ENCODE assay signal across 10 cellular contexts in genomic region chr16:66618588-66618987, GRCh38. TPM values are rescaled to one million over a fixed set of nuclear protein-coding genes. Genes with fewer than 3 reads are reported as not detected.
DNase-seq lines count a peak whose midpoint lies in the region; ATAC-seq, FAIRE-seq and TF ChIP-seq lines count a peak whose summit lies in the region.
"Had no signal": no experiment of that assay in that cellular context is flagged by ENCODE, and none has a peak within 500 bp of the region (broad histone marks: within the 10 kb centered on the region; RNA-seq: fewer than 3 reads in every experiment).

No MANE protein-coding gene starts in this region.

- no peaks in the 10 kb centered on the region for H3K27me3 ChIP-seq in kidney epithelial cell (ENCODE audit: control insufficient read depth, insufficient read depth, low read length)
- no peaks in the 10 kb centered on the region for H3K27me3 ChIP-seq in thymus (ENCODE audit: control insufficient read depth, insufficient read depth)
- H3K27me3 ChIP-seq in naive thymus-derived CD4-positive, alpha-beta T cell (ENCODE audit: control insufficient read depth in 2 of 2, insufficient read depth in 2 of 2, low read length in 2 of 2), result no peaks in the 10 kb centered on the region

- DNase-seq in HTR-8/SVneo (ENCODE audit: insufficient read length, low spot score) (peak; percentile 80), astrocyte of the spinal cord (ENCODE audit: low read depth, low spot score) (peak; percentile 98), kidney epithelial cell (ENCODE audit: low read depth) (peak; percentile 96)
- DNase-seq in naive thymus-derived CD4-positive, alpha-beta T cell, result no peak
- DNase-seq: activated naive CD8-positive, alpha-beta T cell treated with anti-CD3 and anti-CD28 coated beads, Interleukin-2, amount 10 ng/mL, durations not matched to agents 7 days and 5 days; T-helper 9 cell had no signal

- H3K4me1 Mint-ChIP-seq in naive thymus-derived CD4-positive, alpha-beta T cell, result peaks cover 0 to 2% (median 0%) of the 10 kb centered on the region in 7 donors

- 93% methylated on average over 8 of the region's 8 CpGs for WGBS in thymus

- H3K36me3 ChIP-seq in kidney epithelial cell (ENCODE audit: control insufficient read depth, insufficient read depth, low read length) (no peaks in the 10 kb centered on the region), thymus (ENCODE audit: control insufficient read depth, insufficient read depth) (peaks cover 7% of the 10 kb centered on the region)
- peaks cover 0 to 8% (median 0%) of the 10 kb centered on the region in 3 experiments for H3K36me3 ChIP-seq in naive thymus-derived CD4-positive, alpha-beta T cell (ENCODE audit: control insufficient read depth in 2 of 3, insufficient read depth in 3 of 3, low read length in 3 of 3)

- no peak overlapping the region for H3K4me3 Mint-ChIP-seq in naive thymus-derived CD4-positive, alpha-beta T cell
- H3K4me3 Mint-ChIP-seq: activated naive CD8-positive, alpha-beta T cell treated with anti-CD3 and anti-CD28 coated beads, Interleukin-2, amount 10 ng/mL, durations not matched to agents 7 days and 5 days; memory B cell had no signal

- H3K27me3 Mint-ChIP-seq in naive thymus-derived CD4-positive, alpha-beta T cell, result no peaks in the 10 kb centered on the region

- no peaks in the 10 kb centered on the region for H3K9me3 ChIP-seq in thymus (ENCODE audit: control insufficient read depth)
- H3K9me3 ChIP-seq in naive thymus-derived CD4-positive, alpha-beta T cell (ENCODE audit: control insufficient read depth in 2 of 3, low read length in 3 of 3), result no peaks in the 10 kb centered on the region

- H3K9me3 Mint-ChIP-seq in naive thymus-derived CD4-positive, alpha-beta T cell, result no peaks in the 10 kb centered on the region
- H3K9me3 Mint-ChIP-seq: activated naive CD8-positive, alpha-beta T cell treated with anti-CD3 and anti-CD28 coated beads, Interleukin-2, amount 10 ng/mL, durations not matched to agents 7 days and 5 days; memory B cell had no signal

- TF ChIP-seq CTCF in astrocyte of the spinal cord (IDR thresholded peaks at IDR 0.05; ENCODE audit: low read depth, low read length), result no peak
- TF ChIP-seq CTCF in kidney epithelial cell (IDR thresholded peaks at IDR 0.05; ENCODE audit: insufficient read depth, low read length, poor library complexity, severe bottlenecking), result no peak

- in situ Hi-C loops in astrocyte of the spinal cord (cut with HindIII; ENCODE audit: low sequenced_read_pairs), result no loop called here

- H3K27ac ChIP-seq in thymus (ENCODE audit: low read depth), result peak overlapping the region; percentile 3
- no peak overlapping the region for H3K27ac ChIP-seq in naive thymus-derived CD4-positive, alpha-beta T cell (ENCODE audit: low read depth, low read length)

- CTCF ChIA-PET in naive thymus-derived CD4-positive, alpha-beta T cell (lab: Charles Lee), result interaction anchor here (1.2 kb wide), 1 partner anchor 10 kb away, joined by 4 read pairs; no protein-coding TSS in a partner anchor

- POLR2A ChIA-PET in naive thymus-derived CD4-positive, alpha-beta T cell (lab: Charles Lee), result no interaction called here

- H3K36me3 Mint-ChIP-seq in naive thymus-derived CD4-positive, alpha-beta T cell, result no peaks in the 10 kb centered on the region
- H3K36me3 Mint-ChIP-seq: activated naive CD8-positive, alpha-beta T cell treated with anti-CD3 and anti-CD28 coated beads, Interleukin-2, amount 10 ng/mL, durations not matched to agents 7 days and 5 days; memory B cell had no signal

- H3K4me1 ChIP-seq in thymus (ENCODE audit: control insufficient read depth, insufficient read depth, low read length), result no peaks in the 10 kb centered on the region
- no peaks in the 10 kb centered on the region for H3K4me1 ChIP-seq in naive thymus-derived CD4-positive, alpha-beta T cell (ENCODE audit: control insufficient read depth in 2 of 2, insufficient read depth in 2 of 2, low read length in 2 of 2)

- H3K4me3 ChIP-seq in astrocyte of the spinal cord (ENCODE audit: low read depth, low read length) (no peak overlapping the region), kidney epithelial cell (ENCODE audit: low read depth, low read length) (no peak overlapping the region), thymus (ENCODE audit: low read length) (no peak overlapping the region)
- H3K4me3 ChIP-seq in naive thymus-derived CD4-positive, alpha-beta T cell (ENCODE audit: low read length), result no peak overlapping the region

- intact Hi-C loops in naive thymus-derived CD4-positive, alpha-beta T cell (cut with micrococcal nuclease), result no loop called here

- peak overlapping the region in 1 of 9 donors; percentile 40 for H3K27ac Mint-ChIP-seq in naive thymus-derived CD4-positive, alpha-beta T cell
- H3K27ac Mint-ChIP-seq: activated naive CD8-positive, alpha-beta T cell treated with anti-CD3 and anti-CD28 coated beads, Interleukin-2, amount 10 ng/mL, durations not matched to agents 7 days and 5 days; memory B cell had no signal

- ATAC-seq in GM21360 (IDR thresholded peaks at IDR 0.05; ENCODE audit: unreplicated experiment) (no peak), GM18873 (IDR thresholded peaks at IDR 0.05; ENCODE audit: low FRiP score, unreplicated experiment) (no peak)
- no peak for ATAC-seq in naive thymus-derived CD4-positive, alpha-beta T cell

- peak; percentile 59 for FAIRE-seq in HTR-8/SVneo (lab: Jason Lieb, UNC)

RNA-seq across cellular contexts. Expression of gene CMTM3, which starts 14.1 kb away (rescaled TPM):
- 244 and 292 TPM in 2 replicates for total RNA-seq in kidney epithelial cell
- polyA plus RNA-seq in thymus, result 55.4 TPM
- total RNA-seq in naive thymus-derived CD4-positive, alpha-beta T cell, result 100 to 1,000 TPM in 1 of 5 experiments, 10 to 100 TPM in 4; 52.0 to 138 (median 61.4) TPM
- 10 to 100 TPM; 72.5 to 89.8 TPM for polyA plus RNA-seq in naive thymus-derived CD4-positive, alpha-beta T cell

RNA-seq across cellular contexts. Expression of gene CMTM2, which starts 39.3 kb away (rescaled TPM):
- 0.54 and 1.4 TPM in 2 replicates for total RNA-seq in kidney epithelial cell
- polyA plus RNA-seq in thymus, result 1.3 TPM
- total RNA-seq in naive thymus-derived CD4-positive, alpha-beta T cell, result 1 to 10 TPM in 1 of 5 experiments, under 1 TPM in 2, not detected in 2; 0.58 to 1.8 (median 0.81) TPM
- polyA plus RNA-seq in naive thymus-derived CD4-positive, alpha-beta T cell, result not detected

RNA-seq across cellular contexts. Expression of gene CMTM1, which starts 52.3 kb away (rescaled TPM):
- total RNA-seq in kidney epithelial cell, result 4.3 and 9.0 TPM in 2 replicates
- polyA plus RNA-seq in thymus, result 0.64 TPM
- total RNA-seq in naive thymus-derived CD4-positive, alpha-beta T cell, result 10 to 100 TPM in 1 of 5 experiments, 1 to 10 TPM in 4; 1.3 to 23.3 (median 5.2) TPM
- under 1 TPM; 0.36 to 0.41 TPM for polyA plus RNA-seq in naive thymus-derived CD4-positive, alpha-beta T cell

Comparison
In these comparisons a context has a peak if more than half of its experiments do, and no peak if none do; other contexts are left out.
1. DNase-seq: peak in HTR-8/SVneo (single experiment), astrocyte of the spinal cord (single experiment) and kidney epithelial cell (single experiment); none in naive thymus-derived CD4-positive, alpha-beta T cell (0 of 9).